Comparison of ENCODE assay signal across 27 cellular contexts in the genomic region with DNA sequence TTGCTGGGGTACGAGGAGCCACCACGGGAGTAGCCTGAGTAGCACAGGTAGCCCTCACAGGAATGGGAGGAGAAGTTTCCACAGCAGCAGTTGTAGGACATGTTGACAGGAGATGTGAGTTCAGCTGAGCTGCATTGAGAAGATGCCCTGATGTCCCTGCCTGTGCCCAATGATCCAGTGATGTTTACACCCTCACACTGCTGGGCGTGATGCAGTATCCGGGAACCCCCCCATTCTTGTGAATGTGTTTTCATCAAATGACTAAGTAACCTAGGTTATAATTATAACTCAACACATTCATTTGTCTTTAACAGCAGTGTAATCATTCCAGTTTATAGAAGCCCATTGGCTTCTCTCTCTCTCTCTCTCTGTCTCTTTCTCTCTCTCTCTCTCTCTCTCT. TPM values are rescaled to one million over a fixed set of nuclear protein-coding genes. Genes with fewer than 3 reads are reported as not detected.
DNase-seq lines count a peak whose midpoint lies in the region; ATAC-seq and TF ChIP-seq lines count a peak whose summit lies in the region.
"Had no signal": no experiment of that assay in that cellular context is flagged by ENCODE, and none has a peak within 500 bp of the region (broad histone marks: within the 10 kb centered on the region; RNA-seq: fewer than 3 reads in every experiment).

A gene with protein sequence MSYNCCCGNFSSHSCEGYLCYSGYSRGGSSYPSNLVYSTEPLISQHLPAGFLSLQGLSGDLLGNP (minus strand): TSS at position 101 of the 400 bp plus-strand sequence. CDS start 0 bp downstream, at position 101.

- H3K27me3 ChIP-seq in HUES64 (ENCODE audit: insufficient read depth, low read length), result no peaks in the 10 kb centered on the region
- H3K27me3 ChIP-seq: SJSA1 had no signal

- 0 out of 2 replicates have a peak within 1 kb of the TSS, but pooled peaks have one; percentile 25 for H3K27ac ChIP-seq in HUES64 (ENCODE audit: low read depth, low read length)
- H3K27ac ChIP-seq: HL-60, PC-9, SJSA1 had no signal

- ATAC-seq in stimulated activated memory B cell treated with anti-CD40 and anti-IgM and Interleukin-4, amounts not matched to agents 10 μg/mL and 1 μg/mL and 100 μg/mL, for 72 hours, result peak; percentile 12
- ATAC-seq in GM18498 (IDR thresholded peaks at IDR 0.05; ENCODE audit: unreplicated experiment), result no peak
- no peak for ATAC-seq in GM19395 (IDR thresholded peaks at IDR 0.05; ENCODE audit: unreplicated experiment)
- ATAC-seq: HCT116, HepG2, K562 had no signal

- peaks cover 13% of the 10 kb centered on the region for H3K4me1 ChIP-seq in HUES64 (ENCODE audit: insufficient read depth, low read length)
- H3K4me1 ChIP-seq: SJSA1 had no signal

- H3K9me3 Mint-ChIP-seq in chondrocyte (ENCODE audit: low read depth), result peaks cover 5% of the 10 kb centered on the region
- peaks cover 3% of the 10 kb centered on the region for H3K9me3 Mint-ChIP-seq in stimulated activated memory B cell treated with anti-CD40 and anti-IgM and Interleukin-4, amounts not matched to agents 10 μg/mL and 1 μg/mL and 100 μg/mL, for 72 hours

- H3K36me3 ChIP-seq in HUES64 (ENCODE audit: insufficient read depth, low read length), result no peaks in the 10 kb centered on the region
- H3K36me3 ChIP-seq: SJSA1 had no signal

- TF ChIP-seq CTCF in GM12865 (IDR thresholded peaks at IDR 0.05; ENCODE audit: insufficient read depth, low read depth, low read length, missing control alignments) (no peak), chondrocyte (IDR thresholded peaks at IDR 0.05) (no peak)

- H3K36me3 Mint-ChIP-seq in chondrocyte (ENCODE audit: low read depth), result no peaks in the 10 kb centered on the region
- no peaks in the 10 kb centered on the region for H3K36me3 Mint-ChIP-seq in stimulated activated memory B cell treated with anti-CD40 and anti-IgM and Interleukin-4, amounts not matched to agents 10 μg/mL and 1 μg/mL and 100 μg/mL, for 72 hours

- H3K4me1 Mint-ChIP-seq in chondrocyte (ENCODE audit: low read depth), result peaks cover 4% of the 10 kb centered on the region
- H3K4me1 Mint-ChIP-seq in stimulated activated memory B cell treated with anti-CD40 and anti-IgM and Interleukin-4, amounts not matched to agents 10 μg/mL and 1 μg/mL and 100 μg/mL, for 72 hours, result no peaks in the 10 kb centered on the region

- DNase-seq in GM12865 (ENCODE audit: low read depth), result peak; percentile 1
- no peak for DNase-seq in chondrocyte (ENCODE audit: low spot score)
- no peak for DNase-seq in DMS153 treated with DMSO at 0.1 percent for 48 hours (lab: John Stamatoyannopoulos, UW; ENCODE audit: unreplicated experiment)
- DNase-seq: Calu3, DND-41, GOT3, MV-4-11, NCI-H1105, NCI-H1436 treated with DMSO at 0.1 percent for 48 hours, NCI-H187 treated with DMSO at 0.1 percent for 48 hours, NCI-H524 treated with DMSO at 0.1 percent for 48 hours, PC-9, Right ventricle myocardium superior, RPMI8226 had no signal

- H3K27ac Mint-ChIP-seq in chondrocyte (ENCODE audit: unreplicated experiment), result peak within 1 kb of the TSS; percentile 45
- no peak within 1 kb of the TSS for H3K27ac Mint-ChIP-seq in stimulated activated memory B cell treated with anti-CD40 and anti-IgM and Interleukin-4, amounts not matched to agents 10 μg/mL and 1 μg/mL and 100 μg/mL, for 72 hours

- H3K9ac ChIP-seq in HUES64 (ENCODE audit: low read depth, low read length), result no peak within 1 kb of the TSS

- H3K4me3 ChIP-seq in GM12865 (ENCODE audit: low read depth, low read length), result no peak within 1 kb of the TSS
- no peak within 1 kb of the TSS for H3K4me3 ChIP-seq in HUES64 (ENCODE audit: low read length)
- H3K4me3 ChIP-seq: K562, PC-9, SJSA1 had no signal

- 87% methylated on average over 4 of the region's 4 CpGs for WGBS in HUES64

- H3K27me3 Mint-ChIP-seq in chondrocyte (ENCODE audit: low read depth), result no peaks in the 10 kb centered on the region
- no peaks in the 10 kb centered on the region for H3K27me3 Mint-ChIP-seq in stimulated activated memory B cell treated with anti-CD40 and anti-IgM and Interleukin-4, amounts not matched to agents 10 μg/mL and 1 μg/mL and 100 μg/mL, for 72 hours

- no peaks in the 10 kb centered on the region for H3K9me3 ChIP-seq in HUES64 (ENCODE audit: insufficient read depth, low read depth, low read length)
- H3K9me3 ChIP-seq: SJSA1 had no signal

- no peak within 1 kb of the TSS for H3K4me3 Mint-ChIP-seq in chondrocyte (ENCODE audit: unreplicated experiment)
- no peak within 1 kb of the TSS for H3K4me3 Mint-ChIP-seq in stimulated activated memory B cell treated with anti-CD40 and anti-IgM and Interleukin-4, amounts not matched to agents 10 μg/mL and 1 μg/mL and 100 μg/mL, for 72 hours

RNA-seq across cellular contexts. Expression of the gene that starts here (rescaled TPM):
- polyA plus RNA-seq in HUES64 (2013, experiment 1 of 2), result not detected
- not detected for polyA plus RNA-seq in HUES64 (2013, experiment 2 of 2)
- total RNA-seq in chondrocyte, result not detected in 3 replicates
- total RNA-seq: A172, Calu3, HepG2, K562, LHCN-M2, MCF 10A, PC-9, Right ventricle myocardium superior, SJSA1 had no signal
- polyA plus RNA-seq: BJ, HepG2, K562 had no signal
